ENCODE assay signal across 1 cellular context in genomic region chr17:46917516-46917915, GRCh38.
TF ChIP-seq lines count a peak whose summit lies in the region.

No MANE protein-coding gene starts in this region.

TF ChIP-seq in H1, 55 proteins besides CTCF, POLR2A, EP300 and RAD21:
- TF ChIP-seq, protein P1, sequence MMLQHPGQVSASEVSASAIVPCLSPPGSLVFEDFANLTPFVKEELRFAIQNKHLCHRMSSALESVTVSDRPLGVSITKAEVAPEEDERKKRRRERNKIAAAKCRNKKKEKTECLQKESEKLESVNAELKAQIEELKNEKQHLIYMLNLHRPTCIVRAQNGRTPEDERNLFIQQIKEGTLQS (IDR thresholded peaks at IDR 0.05; ENCODE audit: insufficient read depth, low read depth, low read length) = no peak
- TF ChIP-seq CEBPB (IDR thresholded peaks at IDR 0.05; ENCODE audit: low read depth, low read length) = no peak
- TF ChIP-seq NANOG (IDR thresholded peaks at IDR 0.05; ENCODE audit: insufficient read depth, low read depth, low read length, poor library complexity, severe bottlenecking) = no peak
- no peak for TF ChIP-seq NRF1 (IDR thresholded peaks at IDR 0.05; ENCODE audit: low read depth, low read length)
- TF ChIP-seq GABPA (IDR thresholded peaks at IDR 0.05; ENCODE audit: borderline replicate concordance, insufficient read depth, low read length) = no peak
- no peak for TF ChIP-seq KDM5A (IDR thresholded peaks at IDR 0.05; ENCODE audit: low read length)
- no peak for TF ChIP-seq CHD2 (IDR thresholded peaks at IDR 0.05; ENCODE audit: low read length)
- TF ChIP-seq E2F6 (IDR thresholded peaks at IDR 0.05) = no peak
- no peak for TF ChIP-seq CBX8 (IDR thresholded peaks at IDR 0.05; ENCODE audit: borderline replicate concordance, low read depth, low read length)
- TF ChIP-seq BACH1 (IDR thresholded peaks at IDR 0.05; ENCODE audit: low read length) = no peak
- TF ChIP-seq JUN (IDR thresholded peaks at IDR 0.05; ENCODE audit: low read depth, low read length) = no peak
- TF ChIP-seq FOSL1 (IDR thresholded peaks at IDR 0.05; ENCODE audit: insufficient read depth, low read depth, low read length) = no peak
- TF ChIP-seq HDAC6 (IDR thresholded peaks at IDR 0.05; ENCODE audit: low read depth, low read length) = no peak
